Comparison of ENCODE assay signal across 8 cellular contexts in genomic region chr4:173538903-173539445, GRCh38. TPM values are rescaled to one million over a fixed set of nuclear protein-coding genes. Genes with fewer than 3 reads are reported as not detected.
A peak's percentile ranks its signal among the peaks of the same experiment; 100 is the strongest.
DNase-seq lines count a peak whose midpoint lies in the region; TF ChIP-seq lines count a peak whose summit lies in the region.

No MANE protein-coding gene starts in this region.

- H3K4me3 ChIP-seq in mesodermal cell (ENCODE audit: extremely low read depth, insufficient read depth, low read length, poor library complexity, severe bottlenecking) (peak overlapping the region; percentile 30), uterus (peak overlapping the region; percentile 31 to 34)

- intact Hi-C loops in uterus (cut with DNase I; ENCODE audit: low total_unique reads), result no loop called here

- CTCF ChIA-PET in activated naive CD4-positive, alpha-beta T cell treated with anti-CD3 and anti-CD28 coated beads, Interleukin-2, amount 10 ng/mL, durations not matched to agents 7 days and 5 days (lab: Charles Lee), result interaction anchor here (1.4 kb wide), 1 partner anchor 11 kb away, joined by 3 read pairs; no protein-coding TSS in a partner anchor

- no peak for DNase-seq in activated naive CD4-positive, alpha-beta T cell treated with anti-CD3 and anti-CD28 coated beads, Interleukin-2, amount 10 ng/mL, durations not matched to agents 7 days and 5 days
- no peak for DNase-seq in activated naive CD4-positive, alpha-beta T cell treated with anti-CD3 and anti-CD28 coated beads, Interleukin-2, amount 50 U/mL, for 16 hours
- peak; percentile 42 for DNase-seq in amniotic epithelial cell (ENCODE audit: low read depth)
- no peak for DNase-seq in uterus
- no peak for DNase-seq in dedifferentiated amniotic fluid mesenchymal stem cell (ENCODE audit: extremely low spot score)
- no peak for DNase-seq in stimulated activated naive CD4-positive, alpha-beta T cell (lab: John Stamatoyannopoulos, UW)
- DNase-seq in GM19240 (ENCODE audit: insufficient read length, low spot score), result no peak

- no peaks in the 10 kb centered on the region for H3K36me3 Mint-ChIP-seq in activated naive CD4-positive, alpha-beta T cell treated with anti-CD3 and anti-CD28 coated beads, Interleukin-2, amount 10 ng/mL, durations not matched to agents 7 days and 5 days

- H3K36me3 ChIP-seq in mesodermal cell (ENCODE audit: control insufficient read depth, insufficient read depth, low read length), result no peaks in the 10 kb centered on the region
- H3K36me3 ChIP-seq in uterus, result no peaks in the 10 kb centered on the region

- H3K9me3 Mint-ChIP-seq in activated naive CD4-positive, alpha-beta T cell treated with anti-CD3 and anti-CD28 coated beads, Interleukin-2, amount 10 ng/mL, durations not matched to agents 7 days and 5 days, result no peaks in the 10 kb centered on the region

- no peak for TF ChIP-seq POLR2A in uterus (IDR thresholded peaks at IDR 0.05)

- peak overlapping the region; percentile 9 for H3K4me3 Mint-ChIP-seq in activated naive CD4-positive, alpha-beta T cell treated with anti-CD3 and anti-CD28 coated beads, Interleukin-2, amount 10 ng/mL, durations not matched to agents 7 days and 5 days

- H3K4me1 ChIP-seq in mesodermal cell (ENCODE audit: control insufficient read depth, insufficient read depth, low read length, poor library complexity, severe bottlenecking) (peaks cover 5% of the 10 kb centered on the region), uterus (peaks cover 0 to 4% of the 10 kb centered on the region in 2 donors)

- H3K27ac Mint-ChIP-seq in activated naive CD4-positive, alpha-beta T cell treated with anti-CD3 and anti-CD28 coated beads, Interleukin-2, amount 10 ng/mL, durations not matched to agents 7 days and 5 days, result no peak overlapping the region

- peaks cover 6% of the 10 kb centered on the region for H3K4me1 Mint-ChIP-seq in activated naive CD4-positive, alpha-beta T cell treated with anti-CD3 and anti-CD28 coated beads, Interleukin-2, amount 10 ng/mL, durations not matched to agents 7 days and 5 days

- WGBS in mesodermal cell (ENCODE audit: insufficient coverage in 2 of 2), 2 experiments, result 0 to 6% methylated on average over 13 to 14 of the region's 15 CpGs

- H3K27ac ChIP-seq in mesodermal cell (ENCODE audit: low read depth, low read length, severe bottlenecking), result no peak overlapping the region
- H3K27ac ChIP-seq in uterus, result peak overlapping the region; percentile 93 to 98

- H3K27me3 ChIP-seq in uterus, result no peaks in the 10 kb centered on the region

- no peaks in the 10 kb centered on the region for H3K9me3 ChIP-seq in mesodermal cell (ENCODE audit: control insufficient read depth, low read length)
- H3K9me3 ChIP-seq in uterus, result no peaks in the 10 kb centered on the region

- H3K27me3 Mint-ChIP-seq in activated naive CD4-positive, alpha-beta T cell treated with anti-CD3 and anti-CD28 coated beads, Interleukin-2, amount 10 ng/mL, durations not matched to agents 7 days and 5 days, result peaks cover 63% of the 10 kb centered on the region

- TF ChIP-seq CTCF in uterus (IDR thresholded peaks at IDR 0.05), result no peak

RNA-seq across cellular contexts. Expression of gene HAND2, which starts 8.9 kb away (rescaled TPM):
- 58.0 TPM for polyA plus RNA-seq in mesodermal cell (2013, experiment 1 of 2)
- polyA plus RNA-seq in mesodermal cell (2013, experiment 2 of 2), result 75.8 TPM
- total RNA-seq in uterus, result 10 to 100 TPM; 20.3 to 77.6 (median 23.7) TPM
